In genomic region chr20:5670874-5671273, GRCh38 we compare ENCODE assay signal across 18 cellular contexts.
"Had no signal": no experiment of that assay in that cellular context is flagged by ENCODE, and none has a peak within 500 bp of the region (broad histone marks: within the 10 kb centered on the region; RNA-seq: fewer than 3 reads in every experiment).

No MANE protein-coding gene starts in this region.

- H3K4me3 Mint-ChIP-seq: activated naive CD4-positive, alpha-beta T cell treated with anti-CD3 and anti-CD28 coated beads, Interleukin-2, amount 50 U/mL, for 24 hours; nephron progenitor cell; stimulated activated naive CD8-positive, alpha-beta T cell treated with anti-CD3 and anti-CD28 coated beads, Interleukin-15, Interleukin-2, amounts not matched to agents 100 ng/mL and 50 ng/mL, for 24 hours had no signal

- H3K27me3 ChIP-seq: adrenal gland, esophagus muscularis mucosa, gastroesophageal sphincter, heart left ventricle, right atrium auricular region, tibial nerve had no signal

- H3K4me1 ChIP-seq: esophagus muscularis mucosa, gastroesophageal sphincter, left ventricle myocardium inferior, right atrium auricular region, tibial nerve had no signal

- H3K9me3 ChIP-seq: adrenal gland, esophagus muscularis mucosa, gastroesophageal sphincter, heart left ventricle, left ventricle myocardium inferior, right atrium auricular region, tibial nerve had no signal

- H3K4me1 Mint-ChIP-seq: nephron progenitor cell had no signal

- H3K27ac Mint-ChIP-seq: activated naive CD4-positive, alpha-beta T cell treated with anti-CD3 and anti-CD28 coated beads, Interleukin-2, amount 50 U/mL, for 24 hours; nephron progenitor cell; progenitor cell of endocrine pancreas; stimulated activated naive CD8-positive, alpha-beta T cell treated with anti-CD3 and anti-CD28 coated beads, Interleukin-15, Interleukin-2, amounts not matched to agents 100 ng/mL and 50 ng/mL, for 24 hours had no signal

- H3K36me3 ChIP-seq: adrenal gland, esophagus muscularis mucosa, gastroesophageal sphincter, heart left ventricle, left ventricle myocardium inferior, right atrium auricular region, tibial nerve had no signal

- DNase-seq: activated CD4-positive, alpha-beta T cell treated with anti-CD3 and anti-CD28 coated beads, Interleukin-2, amount 50 U/mL, for 4 hours; activated gamma-delta T cell; adrenal gland; cerebellar nuclear complex; effector memory CD4-positive, alpha-beta T cell; heart left ventricle; left ventricle myocardium inferior; nephron progenitor cell had no signal

- H3K9me3 Mint-ChIP-seq: activated naive CD4-positive, alpha-beta T cell treated with anti-CD3 and anti-CD28 coated beads, Interleukin-2, amount 50 U/mL, for 24 hours; nephron progenitor cell; stimulated activated naive CD8-positive, alpha-beta T cell treated with anti-CD3 and anti-CD28 coated beads, Interleukin-15, Interleukin-2, amounts not matched to agents 100 ng/mL and 50 ng/mL, for 24 hours had no signal

- H3K27ac ChIP-seq: adrenal gland, esophagus muscularis mucosa, gastroesophageal sphincter, left ventricle myocardium inferior, right atrium auricular region, tibial nerve had no signal

- FAIRE-seq: bronchial epithelial cell, endothelial cell of umbilical vein, TTC549 had no signal

- H3K27me3 Mint-ChIP-seq: activated naive CD4-positive, alpha-beta T cell treated with anti-CD3 and anti-CD28 coated beads, Interleukin-2, amount 50 U/mL, for 24 hours; stimulated activated naive CD8-positive, alpha-beta T cell treated with anti-CD3 and anti-CD28 coated beads, Interleukin-15, Interleukin-2, amounts not matched to agents 100 ng/mL and 50 ng/mL, for 24 hours had no signal

- H3K4me3 ChIP-seq: adrenal gland, esophagus muscularis mucosa, gastroesophageal sphincter, heart left ventricle, left ventricle myocardium inferior, right atrium auricular region, tibial nerve had no signal

- ATAC-seq: gastroesophageal sphincter, heart left ventricle had no signal

- H3K36me3 Mint-ChIP-seq: activated naive CD4-positive, alpha-beta T cell treated with anti-CD3 and anti-CD28 coated beads, Interleukin-2, amount 50 U/mL, for 24 hours had no signal
